Comparison of ENCODE assay signal across 8 cellular contexts in genomic region chr18:48412339-48412929, GRCh38. TPM values are rescaled to one million over a fixed set of nuclear protein-coding genes. Genes with fewer than 3 reads are reported as not detected.
DNase-seq lines count a peak whose midpoint lies in the region; ATAC-seq, FAIRE-seq and TF ChIP-seq lines count a peak whose summit lies in the region.

No MANE protein-coding gene starts in this region.

- no peak overlapping the region for H3K4me3 Mint-ChIP-seq in activated naive CD8-positive, alpha-beta T cell treated with anti-CD3 and anti-CD28 coated beads, Interleukin-2, amount 50 U/mL, for 24 hours

- no peak overlapping the region for H3K4me3 ChIP-seq in kidney (ENCODE audit: low read length in 2 of 2)
- H3K4me3 ChIP-seq in upper lobe of left lung: no peak overlapping the region

- peak; percentile 77 for FAIRE-seq in kidney (lab: Jason Lieb, UNC)

- no peak overlapping the region for H3K9ac ChIP-seq in kidney (ENCODE audit: low read length in 2 of 2)

- H3K27me3 Mint-ChIP-seq in activated naive CD8-positive, alpha-beta T cell treated with anti-CD3 and anti-CD28 coated beads, Interleukin-2, amount 50 U/mL, for 24 hours: peaks cover 74% of the 10 kb centered on the region

- ATAC-seq in GM18867 (IDR thresholded peaks at IDR 0.05; ENCODE audit: unreplicated experiment): peak; percentile 35
- no peak for ATAC-seq in activated naive CD8-positive, alpha-beta T cell treated with anti-CD3 and anti-CD28 coated beads, Interleukin-2, amount 50 U/mL, for 24 hours
- ATAC-seq in upper lobe of left lung (ENCODE audit: low FRiP score in 2 of 2): no peak
- ATAC-seq in GM18870 (IDR thresholded peaks at IDR 0.05; ENCODE audit: unreplicated experiment): no peak

- no peak for TF ChIP-seq EP300 in upper lobe of left lung (IDR thresholded peaks at IDR 0.05)

- peaks cover 0 to 10% (median 3%) of the 10 kb centered on the region in 4 donors for H3K27me3 ChIP-seq in upper lobe of left lung

- peaks cover 1% of the 10 kb centered on the region for H3K36me3 Mint-ChIP-seq in activated naive CD8-positive, alpha-beta T cell treated with anti-CD3 and anti-CD28 coated beads, Interleukin-2, amount 50 U/mL, for 24 hours (ENCODE audit: low read depth)

- H3K27ac ChIP-seq in C4-2B (no peak overlapping the region), kidney (ENCODE audit: low read depth in 2 of 2, low read length in 2 of 2) (no peak overlapping the region), upper lobe of left lung (no peak overlapping the region)

- H3K36me3 ChIP-seq in kidney (ENCODE audit: control insufficient read depth in 1 of 2, insufficient read depth in 2 of 2, low read length in 2 of 2) (no peaks in the 10 kb centered on the region), upper lobe of left lung (no peaks in the 10 kb centered on the region)

- H3K4me1 ChIP-seq in kidney (ENCODE audit: control insufficient read depth in 1 of 2, insufficient read depth in 1 of 2, low read depth in 1 of 2, low read length in 2 of 2) (peaks cover 0 to 12% of the 10 kb centered on the region in 2 donors), upper lobe of left lung (peaks cover 12 to 28% (median 20%) of the 10 kb centered on the region in 4 donors)

- no peak for TF ChIP-seq POLR2A in upper lobe of left lung (IDR thresholded peaks at IDR 0.05)

- DNase-seq in NCI-H2196 (lab: John Stamatoyannopoulos, UW; ENCODE audit: unreplicated experiment) (peak; percentile 52), kidney (no peak), upper lobe of left lung (no peak), activated gamma-delta T cell treated with Interleukin-2 at 50 U/mL for 16 hours (no peak)
- DNase-seq in activated naive CD8-positive, alpha-beta T cell treated with anti-CD3 and anti-CD28 coated beads, Interleukin-2, amount 50 U/mL, for 24 hours: peak; percentile 12

- intact Hi-C loops in kidney (cut with DNase I): no loop called here

- H3K27ac Mint-ChIP-seq in activated naive CD8-positive, alpha-beta T cell treated with anti-CD3 and anti-CD28 coated beads, Interleukin-2, amount 50 U/mL, for 24 hours: no peak overlapping the region

- H3K4me1 Mint-ChIP-seq in activated naive CD8-positive, alpha-beta T cell treated with anti-CD3 and anti-CD28 coated beads, Interleukin-2, amount 50 U/mL, for 24 hours: peaks cover 10% of the 10 kb centered on the region

- H3K9me3 ChIP-seq in kidney (ENCODE audit: control insufficient read depth in 1 of 2, low read length in 2 of 2) (no peaks in the 10 kb centered on the region), upper lobe of left lung (no peaks in the 10 kb centered on the region)

- TF ChIP-seq CTCF in C4-2B (conservative IDR thresholded peaks at IDR 0.05) (peak; percentile 86), kidney (IDR thresholded peaks at IDR 0.05; ENCODE audit: borderline replicate concordance, extremely low read depth, insufficient read depth) (peak; percentile 59), upper lobe of left lung (IDR thresholded peaks at IDR 0.05) (peak; percentile 32 to 64 (median 42))

- WGBS in upper lobe of left lung, 2 donors: 13 to 21% methylated on average over 7 of the region's 7 CpGs

- H3K9me3 Mint-ChIP-seq in activated naive CD8-positive, alpha-beta T cell treated with anti-CD3 and anti-CD28 coated beads, Interleukin-2, amount 50 U/mL, for 24 hours: no peaks in the 10 kb centered on the region

RNA-seq across cellular contexts. Expression of gene ZBTB7C, which starts 3.3 kb away (rescaled TPM):
- total RNA-seq in kidney (13.8 TPM), upper lobe of left lung (10 to 100 TPM in 5 of 6 donors, 1 to 10 TPM in 1; 6.1 to 18.1 (median 12.2) TPM)
- polyA plus RNA-seq in kidney (ENCODE audit: insufficient read depth, low read depth, low replicate concordance): 1.8 TPM

Comparison
In these comparisons a context has a peak if more than half of its experiments do, and no peak if none do; other contexts are left out.
1. DNase-seq: peak in NCI-H2196 (single experiment) and activated naive CD8-positive, alpha-beta T cell treated with anti-CD3 and anti-CD28 coated beads, Interleukin-2, amount 50 U/mL, for 24 hours (single experiment); none in kidney (single experiment), upper lobe of left lung (0 of 2) and activated gamma-delta T cell treated with Interleukin-2 at 50 U/mL for 16 hours (single experiment).
2. Peak in every context shown above with its lines, with median percentiles within 50 percentile points of each other: CTCF ChIP-seq.